Comparison of ENCODE assay signal across 17 cellular contexts in the genomic region with DNA sequence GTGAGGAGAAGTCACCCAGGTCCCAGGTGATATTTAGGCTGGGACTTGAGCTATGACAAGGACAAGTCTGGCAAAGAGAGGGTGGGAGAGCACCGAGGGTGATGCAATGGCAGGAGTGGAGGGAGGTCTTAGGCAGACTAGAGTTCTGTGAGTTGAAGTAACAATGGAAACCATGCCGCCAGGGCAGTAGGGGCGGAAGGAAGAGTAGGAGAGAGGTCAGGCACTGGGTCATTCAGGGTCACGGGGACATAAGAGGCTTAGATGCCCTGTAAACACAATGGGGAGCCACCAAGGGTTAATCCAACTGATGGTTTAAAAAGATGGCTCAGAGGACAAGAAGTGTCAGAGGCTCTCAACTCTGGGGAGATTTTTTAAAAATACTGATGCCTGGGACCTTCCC.
"Had no signal": no experiment of that assay in that cellular context is flagged by ENCODE, and none has a peak within 500 bp of the region (broad histone marks: within the 10 kb centered on the region; RNA-seq: fewer than 3 reads in every experiment).

No MANE protein-coding gene starts in this region.

- H3K27ac Mint-ChIP-seq: activated naive CD4-positive, alpha-beta T cell treated with anti-CD3 and anti-CD28 coated beads for 36 hours; activated naive CD8-positive, alpha-beta T cell treated with anti-CD3 and anti-CD28 coated beads, Interleukin-2, amount 50 U/mL, for 24 hours; activated T-helper 17 cell treated with anti-CD3 and anti-CD28 coated beads, Interleukin-2, amount 50 U/mL, for 72 hours; naive B cell had no signal

- H3K27me3 ChIP-seq: right atrium auricular region, transverse colon had no signal

- H3K4me1 ChIP-seq: right atrium auricular region, transverse colon had no signal

- H3K27ac ChIP-seq: right atrium auricular region, transverse colon had no signal

- H3K4me3 ChIP-seq: lung, right atrium auricular region, smooth muscle cell, transverse colon had no signal

- H3K36me3 Mint-ChIP-seq: naive B cell had no signal

- H3K4me3 Mint-ChIP-seq: activated naive CD4-positive, alpha-beta T cell treated with anti-CD3 and anti-CD28 coated beads for 36 hours; activated naive CD8-positive, alpha-beta T cell treated with anti-CD3 and anti-CD28 coated beads, Interleukin-2, amount 50 U/mL, for 24 hours; activated T-helper 17 cell treated with anti-CD3 and anti-CD28 coated beads, Interleukin-2, amount 50 U/mL, for 72 hours; naive B cell had no signal

- H3K4me1 Mint-ChIP-seq: activated naive CD8-positive, alpha-beta T cell treated with anti-CD3 and anti-CD28 coated beads, Interleukin-2, amount 50 U/mL, for 24 hours; activated T-helper 17 cell treated with anti-CD3 and anti-CD28 coated beads, Interleukin-2, amount 50 U/mL, for 72 hours; naive B cell had no signal

- H3K36me3 ChIP-seq: right atrium auricular region, transverse colon had no signal

- DNase-seq: activated naive CD4-positive, alpha-beta T cell treated with anti-CD3 and anti-CD28 coated beads for 36 hours; activated naive CD8-positive, alpha-beta T cell treated with anti-CD3 and anti-CD28 coated beads, Interleukin-2, amount 50 U/mL, for 24 hours; activated T-cell treated with anti-CD3 and anti-CD28 coated beads for 4 hours; aorta; dermis blood vessel endothelial cell; erythroblast; islet precursor cell; naive B cell; stimulated activated naive CD8-positive, alpha-beta T cell treated with anti-CD3 and anti-CD28 coated beads, Interleukin-15, Interleukin-2, amounts not matched to agents 100 U/mL and 50 U/mL, for 24 hours; T-helper 2 cell; transverse colon had no signal

- H3K9me3 Mint-ChIP-seq: activated naive CD4-positive, alpha-beta T cell treated with anti-CD3 and anti-CD28 coated beads for 36 hours; activated naive CD8-positive, alpha-beta T cell treated with anti-CD3 and anti-CD28 coated beads, Interleukin-2, amount 50 U/mL, for 24 hours had no signal

- ATAC-seq: activated naive CD8-positive, alpha-beta T cell treated with anti-CD3 and anti-CD28 coated beads, Interleukin-2, amount 50 U/mL, for 24 hours; activated T-helper 17 cell treated with anti-CD3 and anti-CD28 coated beads, Interleukin-2, amount 50 U/mL, for 72 hours; stimulated activated naive CD8-positive, alpha-beta T cell treated with anti-CD3 and anti-CD28 coated beads, Interleukin-15, Interleukin-2, amounts not matched to agents 100 U/mL and 50 U/mL, for 24 hours had no signal

- FAIRE-seq: bronchial epithelial cell, TTC549 had no signal

- H3K9me3 ChIP-seq: right atrium auricular region, transverse colon had no signal

- H3K27me3 Mint-ChIP-seq: activated naive CD8-positive, alpha-beta T cell treated with anti-CD3 and anti-CD28 coated beads, Interleukin-2, amount 50 U/mL, for 24 hours; naive B cell had no signal

- H3K4me2 ChIP-seq: smooth muscle cell had no signal
